17 cellular contexts compared by ENCODE assay signal in genomic region chr5:62489471-62489870, GRCh38.
"Had no signal": no experiment of that assay in that cellular context is flagged by ENCODE, and none has a peak within 500 bp of the region (broad histone marks: within the 10 kb centered on the region; RNA-seq: fewer than 3 reads in every experiment).

No MANE protein-coding gene starts in this region.

- H3K4me3 ChIP-seq: dorsolateral prefrontal cortex, thyroid gland had no signal

- H3K27me3 ChIP-seq: dorsolateral prefrontal cortex, thyroid gland had no signal

- H3K9me3 Mint-ChIP-seq: activated B cell treated with CpG ODN at 0.5 μM for 24 hours; activated CD4-positive, alpha-beta memory T cell treated with anti-CD3 and anti-CD28 coated beads, Interleukin-2, amount 10 ng/mL, durations not matched to agents 7 days and 5 days; activated naive CD8-positive, alpha-beta T cell treated with anti-CD3 and anti-CD28 coated beads, Interleukin-2, amount 10 ng/mL, durations not matched to agents 7 days and 5 days; brain; mesothelial cell of epicardium; nephron had no signal

- H3K27ac Mint-ChIP-seq: activated B cell treated with CpG ODN at 0.5 μM for 24 hours; activated CD4-positive, alpha-beta memory T cell treated with anti-CD3 and anti-CD28 coated beads, Interleukin-2, amount 10 ng/mL, durations not matched to agents 7 days and 5 days; activated CD8-positive, alpha-beta memory T cell treated with anti-CD3 and anti-CD28 coated beads, Interleukin-2, amount 10 ng/mL, durations not matched to agents 7 days and 5 days; activated naive CD8-positive, alpha-beta T cell treated with anti-CD3 and anti-CD28 coated beads, Interleukin-2, amount 10 ng/mL, durations not matched to agents 7 days and 5 days; brain; mesothelial cell of epicardium; nephron had no signal

- DNase-seq: activated B cell treated with CpG ODN at 0.5 μM for 24 hours; activated CD4-positive, alpha-beta memory T cell treated with anti-CD3 and anti-CD28 coated beads, Interleukin-2, amount 10 ng/mL, durations not matched to agents 7 days and 5 days; activated CD4-positive, alpha-beta T cell treated with anti-CD3 and anti-CD28 coated beads for 4 hours; activated CD8-positive, alpha-beta memory T cell treated with anti-CD3 and anti-CD28 coated beads, Interleukin-2, amount 10 ng/mL, durations not matched to agents 7 days and 5 days; activated naive CD4-positive, alpha-beta T cell treated with Interleukin-2 at 50 U/mL for 16 hours; activated naive CD8-positive, alpha-beta T cell treated with anti-CD3 and anti-CD28 coated beads, Interleukin-2, amount 10 ng/mL, durations not matched to agents 7 days and 5 days; dorsolateral prefrontal cortex; erythroblast; left cardiac atrium; stimulated activated CD4-positive, alpha-beta T cell treated with anti-CD3 and anti-CD28 coated beads, Interleukin-2, amount 100 ng/mL, for 24 hours; stimulated activated naive CD4-positive, alpha-beta T cell treated with Interleukin-2 at 50 U/mL for 16 hours; T-helper 1 cell; T-helper 9 cell; thyroid gland had no signal

- H3K4me3 Mint-ChIP-seq: activated B cell treated with CpG ODN at 0.5 μM for 24 hours; activated CD4-positive, alpha-beta memory T cell treated with anti-CD3 and anti-CD28 coated beads, Interleukin-2, amount 10 ng/mL, durations not matched to agents 7 days and 5 days; activated CD8-positive, alpha-beta memory T cell treated with anti-CD3 and anti-CD28 coated beads, Interleukin-2, amount 10 ng/mL, durations not matched to agents 7 days and 5 days; activated naive CD8-positive, alpha-beta T cell treated with anti-CD3 and anti-CD28 coated beads, Interleukin-2, amount 10 ng/mL, durations not matched to agents 7 days and 5 days; brain; mesothelial cell of epicardium; nephron had no signal

- H3K27ac ChIP-seq: dorsolateral prefrontal cortex, thyroid gland had no signal

- H3K4me1 ChIP-seq: thyroid gland had no signal

- H3K4me1 Mint-ChIP-seq: activated naive CD8-positive, alpha-beta T cell treated with anti-CD3 and anti-CD28 coated beads, Interleukin-2, amount 10 ng/mL, durations not matched to agents 7 days and 5 days; brain; mesothelial cell of epicardium; nephron had no signal

- H3K27me3 Mint-ChIP-seq: activated B cell treated with CpG ODN at 0.5 μM for 24 hours; activated CD4-positive, alpha-beta memory T cell treated with anti-CD3 and anti-CD28 coated beads, Interleukin-2, amount 10 ng/mL, durations not matched to agents 7 days and 5 days; activated CD8-positive, alpha-beta memory T cell treated with anti-CD3 and anti-CD28 coated beads, Interleukin-2, amount 10 ng/mL, durations not matched to agents 7 days and 5 days; activated naive CD8-positive, alpha-beta T cell treated with anti-CD3 and anti-CD28 coated beads, Interleukin-2, amount 10 ng/mL, durations not matched to agents 7 days and 5 days; brain had no signal

- H3K9me3 ChIP-seq: thyroid gland had no signal
